ENCODE assay signal across 28 cellular contexts in the genomic region with DNA sequence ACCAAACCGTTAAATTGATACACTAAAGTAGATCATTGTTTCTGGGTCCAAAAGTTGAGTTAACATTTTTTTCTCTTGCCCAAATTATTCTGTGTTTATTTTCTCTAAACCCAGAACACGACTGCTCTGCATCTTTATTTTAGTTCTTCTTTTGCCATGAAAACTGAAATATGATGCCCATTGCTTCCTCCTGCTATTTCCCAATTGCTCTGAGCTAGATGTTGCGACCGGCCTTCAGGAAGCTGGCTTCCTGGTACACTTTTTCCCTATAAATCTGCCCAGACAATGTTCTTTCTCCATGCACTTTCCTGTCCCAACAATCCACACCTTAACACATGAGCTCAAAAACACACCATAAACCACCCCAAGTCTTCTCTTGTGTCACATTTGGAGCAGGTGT.
DNase-seq lines count a peak whose midpoint lies in the region; ATAC-seq and TF ChIP-seq lines count a peak whose summit lies in the region.
"Had no signal": no experiment of that assay in that cellular context is flagged by ENCODE, and none has a peak within 500 bp of the region (broad histone marks: within the 10 kb centered on the region; RNA-seq: fewer than 3 reads in every experiment).

No MANE protein-coding gene starts in this region.

- no peaks in the 10 kb centered on the region for H3K4me1 ChIP-seq in Peyer's patch
- H3K4me1 ChIP-seq: BE2C, esophagus muscularis mucosa, suprapubic skin had no signal

- TF ChIP-seq POLR2A in Peyer's patch (IDR thresholded peaks at IDR 0.05) = no peak

- H3K27me3 ChIP-seq in AG04450 (ENCODE audit: control insufficient read depth, insufficient read depth, low read length) (no peaks in the 10 kb centered on the region), Peyer's patch (no peaks in the 10 kb centered on the region)
- H3K27me3 ChIP-seq: BE2C, esophagus muscularis mucosa, suprapubic skin had no signal

- no peaks in the 10 kb centered on the region for H3K36me3 ChIP-seq in Peyer's patch
- H3K36me3 ChIP-seq: BE2C, esophagus muscularis mucosa, suprapubic skin had no signal

- H3K27ac ChIP-seq in AG04450 (ENCODE audit: low read depth, low read length) = peak overlapping the region; percentile 85
- H3K27ac ChIP-seq in Peyer's patch = no peak overlapping the region
- H3K27ac ChIP-seq: esophagus muscularis mucosa, HL-60, KMS-11, PC-9, suprapubic skin had no signal

- no peak for ATAC-seq in omental fat pad (ENCODE audit: low FRiP score)
- ATAC-seq: CD8-positive, alpha-beta T cell; right cardiac atrium had no signal

- DNase-seq in AG04450 (ENCODE audit: low read depth, low spot score) (no peak), Kasumi-1 (lab: John Stamatoyannopoulos, UW) (peak; percentile 37 to 59), dedifferentiated amniotic fluid mesenchymal stem cell (ENCODE audit: extremely low spot score) (peak; percentile 15), foreskin fibroblast (peak; percentile 73 to 80), omental fat pad (ENCODE audit: low spot score) (no peak), NCI-H1092 treated with DMSO at 0.1 percent for 48 hours (lab: John Stamatoyannopoulos, UW) (no peak), SKM-1 (lab: John Stamatoyannopoulos, UW; ENCODE audit: unreplicated experiment) (no peak), Peyer's patch (no peak)
- DNase-seq: activated CD4-positive, alpha-beta T cell treated with anti-CD3 and anti-CD28 coated beads for 4 hours; activated CD8-positive, alpha-beta memory T cell treated with anti-CD3 and anti-CD28 coated beads for 24 hours; activated T-cell treated with anti-CD3 and anti-CD28 coated beads for 4 hours; amygdala; BE2C; CD8-positive, alpha-beta T cell; cortex of kidney; immature natural killer cell; NCI-H1417 treated with DMSO at 0.1 percent for 48 hours; NCI-H2081; NCI-H524 treated with DMSO at 0.1 percent for 48 hours; PC-9; right cardiac atrium; Right ventricle myocardium superior; stimulated activated naive CD4-positive, alpha-beta T cell had no signal

- TF ChIP-seq CTCF in AG04450 (IDR thresholded peaks at IDR 0.05; ENCODE audit: low read depth, low read length) (no peak), foreskin fibroblast (IDR thresholded peaks at IDR 0.05; ENCODE audit: low read depth, low read length) (no peak), omental fat pad (IDR thresholded peaks at IDR 0.05) (no peak), Peyer's patch (IDR thresholded peaks at IDR 0.05) (no peak)

- no peaks in the 10 kb centered on the region for H3K9me3 ChIP-seq in AG04450 (ENCODE audit: control insufficient read depth, insufficient read depth, low read length)
- H3K9me3 ChIP-seq in Peyer's patch = no peaks in the 10 kb centered on the region
- H3K9me3 ChIP-seq: BE2C, esophagus muscularis mucosa, suprapubic skin had no signal

- CTCF ChIA-PET in AG04450 (lab: Charles Lee) = interaction anchor here (0.5 to 2.6 kb wide), 2 partner anchors 196 to 905 kb away, joined by 3 to 9 read pairs; no protein-coding TSS in a partner anchor

- H3K4me3 ChIP-seq in AG04450 (ENCODE audit: low read depth, low read length) (no peak overlapping the region), foreskin fibroblast (ENCODE audit: low read depth in 1 of 2, low read length in 2 of 2) (no peak overlapping the region), Peyer's patch (no peak overlapping the region)
- H3K4me3 ChIP-seq: esophagus muscularis mucosa, PC-9, smooth muscle cell, suprapubic skin had no signal

- POLR2A ChIA-PET in AG04450 (lab: Yijun Ruan, JAX) = interaction anchor here (2.2 kb wide), 1 partner anchor 42 kb away, joined by 5 read pairs; no protein-coding TSS in a partner anchor

Comparison
In these comparisons a context has a peak if more than half of its experiments do, and no peak if none do; other contexts are left out.
1. DNase-seq: peak in Kasumi-1 (2 of 2), dedifferentiated amniotic fluid mesenchymal stem cell (single experiment) and foreskin fibroblast (2 of 2); none in AG04450 (single experiment), omental fat pad (single experiment), NCI-H1092 treated with DMSO at 0.1 percent for 48 hours (single experiment), SKM-1 (single experiment) and Peyer's patch (0 of 3).